25 cellular contexts compared by ENCODE assay signal in genomic region chr1:70360321-70360720, GRCh38. TPM values are rescaled to one million over a fixed set of nuclear protein-coding genes. Genes with fewer than 3 reads are reported as not detected.
A peak's percentile ranks its signal among the peaks of the same experiment; 100 is the strongest.
DNase-seq lines count a peak whose midpoint lies in the region; ATAC-seq and TF ChIP-seq lines count a peak whose summit lies in the region.
"Had no signal": no experiment of that assay in that cellular context is flagged by ENCODE, and none has a peak within 500 bp of the region (broad histone marks: within the 10 kb centered on the region; RNA-seq: fewer than 3 reads in every experiment).

No MANE protein-coding gene starts in this region.

- TF ChIP-seq CTCF in endothelial cell (IDR thresholded peaks at IDR 0.05; ENCODE audit: unreplicated experiment) = no peak
- no peak for TF ChIP-seq CTCF in progenitor cell of endocrine pancreas (IDR thresholded peaks at IDR 0.05; ENCODE audit: unreplicated experiment)

- H3K27ac ChIP-seq in Karpas-422 (ENCODE audit: low read length) = no peak overlapping the region
- H3K27ac ChIP-seq: ascending aorta, dorsolateral prefrontal cortex had no signal

- H3K9me3 ChIP-seq in T-helper 17 cell (ENCODE audit: control insufficient read depth, low read length, poor library complexity, severe bottlenecking) = no peaks in the 10 kb centered on the region
- H3K9me3 ChIP-seq in Karpas-422 (ENCODE audit: low read length) = no peaks in the 10 kb centered on the region
- H3K9me3 ChIP-seq: ascending aorta had no signal

- no peak overlapping the region for H3K4me3 ChIP-seq in Karpas-422 (ENCODE audit: low read length)
- H3K4me3 ChIP-seq: ascending aorta, dorsolateral prefrontal cortex had no signal

- H3K4me3 Mint-ChIP-seq in endothelial cell (ENCODE audit: unreplicated experiment) (no peak overlapping the region), progenitor cell of endocrine pancreas (ENCODE audit: low read depth) (no peak overlapping the region), T-helper 17 cell (no peak overlapping the region)
- H3K4me3 Mint-ChIP-seq: activated CD4-positive, alpha-beta memory T cell treated with anti-CD3 and anti-CD28 coated beads for 36 hours; activated naive CD8-positive, alpha-beta T cell; activated T-helper 17 cell treated with anti-CD3 and anti-CD28 coated beads, Interleukin-2, amount 50 U/mL, for 72 hours; CD8-positive, alpha-beta T cell; central memory CD8-positive, alpha-beta T cell; type B pancreatic cell had no signal

- no peak overlapping the region for H2AFZ ChIP-seq in Karpas-422 (ENCODE audit: low read length)

- H3K9me2 ChIP-seq in Karpas-422 (replicated peaks; ENCODE audit: insufficient read depth, low read length) = no peaks in the 10 kb centered on the region

- H3K4me1 Mint-ChIP-seq in endothelial cell (ENCODE audit: unreplicated experiment) = peaks cover 27% of the 10 kb centered on the region
- H3K4me1 Mint-ChIP-seq in progenitor cell of endocrine pancreas (ENCODE audit: low read depth) = peaks cover 11% of the 10 kb centered on the region
- H3K4me1 Mint-ChIP-seq in T-helper 17 cell = peaks cover 12% of the 10 kb centered on the region

- no peak overlapping the region for H3K4me2 ChIP-seq in Karpas-422 (ENCODE audit: low read depth, low read length, poor library complexity, severe bottlenecking)

- H3K9me3 Mint-ChIP-seq in endothelial cell (ENCODE audit: unreplicated experiment) (no peaks in the 10 kb centered on the region), progenitor cell of endocrine pancreas (ENCODE audit: low read depth) (no peaks in the 10 kb centered on the region)
- H3K9me3 Mint-ChIP-seq: activated CD4-positive, alpha-beta memory T cell treated with anti-CD3 and anti-CD28 coated beads for 36 hours; CD8-positive, alpha-beta T cell; central memory CD8-positive, alpha-beta T cell; naive B cell; type B pancreatic cell had no signal

- H3K27me3 ChIP-seq in Karpas-422 (ENCODE audit: low read length) = no peaks in the 10 kb centered on the region
- H3K27me3 ChIP-seq: ascending aorta, dorsolateral prefrontal cortex had no signal

- peaks cover 6% of the 10 kb centered on the region for H3K4me1 ChIP-seq in Karpas-422 (ENCODE audit: low read length)

- H3K27ac Mint-ChIP-seq in endothelial cell (ENCODE audit: unreplicated experiment) (peak overlapping the region; percentile 81), progenitor cell of endocrine pancreas (peak overlapping the region; percentile 56), T-helper 17 cell (no peak overlapping the region)
- H3K27ac Mint-ChIP-seq: activated CD4-positive, alpha-beta memory T cell treated with anti-CD3 and anti-CD28 coated beads for 36 hours; activated naive CD8-positive, alpha-beta T cell; activated T-helper 17 cell treated with anti-CD3 and anti-CD28 coated beads, Interleukin-2, amount 50 U/mL, for 72 hours; CD8-positive, alpha-beta T cell; type B pancreatic cell had no signal

- H3K36me3 ChIP-seq in Karpas-422 (ENCODE audit: insufficient read depth, low read length) = no peaks in the 10 kb centered on the region
- H3K36me3 ChIP-seq: ascending aorta had no signal

- H3K27me3 Mint-ChIP-seq in endothelial cell (ENCODE audit: unreplicated experiment) (peaks cover 4% of the 10 kb centered on the region), progenitor cell of endocrine pancreas (no peaks in the 10 kb centered on the region), T-helper 17 cell (no peaks in the 10 kb centered on the region)
- H3K27me3 Mint-ChIP-seq: activated CD4-positive, alpha-beta memory T cell treated with anti-CD3 and anti-CD28 coated beads for 36 hours; activated naive CD8-positive, alpha-beta T cell; activated T-helper 17 cell treated with anti-CD3 and anti-CD28 coated beads, Interleukin-2, amount 50 U/mL, for 72 hours; central memory CD8-positive, alpha-beta T cell; naive B cell; type B pancreatic cell had no signal

- H4K20me1 ChIP-seq in Karpas-422 (ENCODE audit: insufficient read depth, low read depth, low read length) = no peaks in the 10 kb centered on the region

- peaks cover 4% of the 10 kb centered on the region for H3K36me3 Mint-ChIP-seq in endothelial cell (ENCODE audit: low read depth, unreplicated experiment)
- H3K36me3 Mint-ChIP-seq in progenitor cell of endocrine pancreas (ENCODE audit: insufficient read depth) = no peaks in the 10 kb centered on the region
- H3K36me3 Mint-ChIP-seq in T-helper 17 cell (ENCODE audit: low read depth) = peaks cover 3% of the 10 kb centered on the region
- H3K36me3 Mint-ChIP-seq: naive B cell, type B pancreatic cell had no signal

- DNase-seq in NCI-H2227 (lab: John Stamatoyannopoulos, UW; ENCODE audit: unreplicated experiment) = peak; percentile 10
- no peak for DNase-seq in NCI-H2227 treated with DMSO at 0.1 percent for 48 hours (lab: John Stamatoyannopoulos, UW)
- DNase-seq in OCI-M1 (lab: John Stamatoyannopoulos, UW) = peak; percentile 47
- no peak for DNase-seq in endothelial cell (ENCODE audit: low spot score)
- DNase-seq in progenitor cell of endocrine pancreas (ENCODE audit: low spot score, unreplicated experiment) = no peak
- DNase-seq in T-helper 17 cell = no peak
- DNase-seq in Karpas-422 = no peak
- DNase-seq: 8988T; activated CD4-positive, alpha-beta memory T cell treated with anti-CD3 and anti-CD28 coated beads for 36 hours; activated CD4-positive, CD25-positive, alpha-beta regulatory T cell; activated CD8-positive, alpha-beta memory T cell treated with anti-CD3 and anti-CD28 coated beads, Interleukin-2, amount 50 U/mL, for 48 hours; CD8-positive, alpha-beta T cell; dorsolateral prefrontal cortex; GF-D8; glutamatergic neuron; naive B cell; NCI-H2081 treated with DMSO at 0.1 percent for 48 hours; occipital lobe; RPMI8226 had no signal

- ATAC-seq in T-helper 17 cell = no peak
- ATAC-seq in HG02798 (IDR thresholded peaks at IDR 0.05; ENCODE audit: poor library complexity, unreplicated experiment) = no peak
- ATAC-seq: activated T-helper 17 cell treated with anti-CD3 and anti-CD28 coated beads, Interleukin-2, amount 50 U/mL, for 72 hours; CD8-positive, alpha-beta T cell had no signal

- H3K79me2 ChIP-seq in Karpas-422 (ENCODE audit: low read length) = peaks cover 9% of the 10 kb centered on the region

- no peak overlapping the region for H3K9ac ChIP-seq in Karpas-422 (ENCODE audit: low read length)

RNA-seq across cellular contexts. Expression of gene ANKRD13C, which starts 5.8 kb away (rescaled TPM):
- 20.9 TPM for total RNA-seq in endothelial cell (ENCODE audit: unreplicated experiment)
- 19.6 and 21.5 TPM in 2 replicates for total RNA-seq in progenitor cell of endocrine pancreas
- total RNA-seq in T-helper 17 cell = 10 to 100 TPM; 27.2 to 30.6 TPM
- total RNA-seq in Karpas-422 (2014; rRNA removed; shearing (Covaris generic); ENCODE audit: low replicate concordance) = 34.3 and 40.0 TPM in 2 replicates

RNA-seq across cellular contexts. Expression of gene CTH, which starts 50.7 kb away (rescaled TPM):
- total RNA-seq in endothelial cell (ENCODE audit: unreplicated experiment) (20.2 TPM), progenitor cell of endocrine pancreas (17.3 and 17.6 TPM in 2 replicates), T-helper 17 cell (1 to 10 TPM; 4.2 to 5.8 TPM)
- total RNA-seq in Karpas-422 (2014; rRNA removed; shearing (Covaris generic); ENCODE audit: low replicate concordance) = 23.0 and 63.3 TPM in 2 replicates

Comparison
In these comparisons a context has a peak if more than half of its experiments do, and no peak if none do; other contexts are left out.
1. DNase-seq: peak in NCI-H2227 (single experiment) and OCI-M1 (single experiment); none in NCI-H2227 treated with DMSO at 0.1 percent for 48 hours (single experiment), endothelial cell (single experiment), progenitor cell of endocrine pancreas (single experiment), T-helper 17 cell (0 of 3) and Karpas-422 (single experiment).